In genomic region chr9:77595426-77596051, GRCh38 we compare ENCODE assay signal across 19 cellular contexts. TPM values are rescaled to one million over a fixed set of nuclear protein-coding genes. Genes with fewer than 3 reads are reported as not detected.
DNase-seq lines count a peak whose midpoint lies in the region; ATAC-seq, FAIRE-seq and TF ChIP-seq lines count a peak whose summit lies in the region.
"Had no signal": no experiment of that assay in that cellular context is flagged by ENCODE, and none has a peak within 500 bp of the region (broad histone marks: within the 10 kb centered on the region; RNA-seq: fewer than 3 reads in every experiment).

No MANE protein-coding gene starts in this region.

- DNase-seq in NCI-H1105 treated with DMSO at 0.1 percent for 48 hours (lab: John Stamatoyannopoulos, UW) (peak; percentile 25), NCI-H1105 (lab: John Stamatoyannopoulos, UW) (no peak), NCI-H2196 treated with DMSO at 0.1 percent for 48 hours (lab: John Stamatoyannopoulos, UW; ENCODE audit: unreplicated experiment) (peak; percentile 34), endothelial cell of umbilical vein (ENCODE audit: low read depth, low spot score) (peak; percentile 92), glomerular visceral epithelial cell (ENCODE audit: extremely low spot score) (no peak), RCC 7860 (ENCODE audit: low spot score) (no peak), HFFc6 (no peak)
- peak in 3 of 9 donors; percentile 2 to 24 (median 9) for DNase-seq in naive thymus-derived CD4-positive, alpha-beta T cell
- DNase-seq: 8988T; activated CD4-positive, CD25-positive, alpha-beta regulatory T cell treated with anti-CD3 and anti-CD28 coated beads, Interleukin-2, amount 50 U/mL, for 72 hours; activated T-cell treated with anti-CD3 and anti-CD28 coated beads, Interleukin-2, amount 50 U/mL, for 4 hours; anterior cingulate cortex; COR-L47; dorsolateral prefrontal cortex; foreskin keratinocyte; Karpas-422; NCI-H748 treated with DMSO at 0.1 percent for 48 hours; SIG-M5; stimulated activated CD4-positive, alpha-beta T cell treated with anti-CD3 and anti-CD28 coated beads, Interleukin-12 subunit alpha, Interleukin-12 subunit beta, amount 100 ng/mL, for 4 hours had no signal

- H3K9me3 Mint-ChIP-seq in naive thymus-derived CD4-positive, alpha-beta T cell = no peaks in the 10 kb centered on the region
- H3K9me3 Mint-ChIP-seq in HFFc6 = no peaks in the 10 kb centered on the region
- H3K9me3 Mint-ChIP-seq: activated T-cell treated with anti-CD3 and anti-CD28 coated beads, Interleukin-2, amount 50 U/mL, for 4 hours had no signal

- peak; percentile 25 for TF ChIP-seq POLR2A in endothelial cell of umbilical vein (IDR thresholded peaks at IDR 0.05; ENCODE audit: low read depth, low read length)

- H3K27ac ChIP-seq in endothelial cell of umbilical vein (ENCODE audit: insufficient read depth, low read depth, low read length) = peak overlapping the region; percentile 65
- H3K27ac ChIP-seq in naive thymus-derived CD4-positive, alpha-beta T cell (ENCODE audit: low read depth, low read length) = no peak overlapping the region
- H3K27ac ChIP-seq: dorsolateral prefrontal cortex, foreskin keratinocyte had no signal

- H3K36me3 Mint-ChIP-seq in naive thymus-derived CD4-positive, alpha-beta T cell = no peaks in the 10 kb centered on the region
- H3K36me3 Mint-ChIP-seq in HFFc6 (ENCODE audit: low read depth) = no peaks in the 10 kb centered on the region

- peak overlapping the region in 7 of 10 donors; percentile 5 to 72 (median 48) for H3K4me3 Mint-ChIP-seq in naive thymus-derived CD4-positive, alpha-beta T cell
- H3K4me3 Mint-ChIP-seq in HFFc6 = no peak overlapping the region
- H3K4me3 Mint-ChIP-seq: activated T-cell treated with anti-CD3 and anti-CD28 coated beads, Interleukin-2, amount 50 U/mL, for 4 hours had no signal

- intact Hi-C loops in endothelial cell of umbilical vein (cut with micrococcal nuclease) = loop anchor here (1.0 to 5.0 kb wide), 2 partner anchors 80 to 252 kb away; no protein-coding TSS in a partner anchor
- intact Hi-C loops in naive thymus-derived CD4-positive, alpha-beta T cell (cut with micrococcal nuclease) = no loop called here

- H3K36me3 ChIP-seq in endothelial cell of umbilical vein (ENCODE audit: control insufficient read depth in 2 of 2, extremely low read depth in 1 of 2, insufficient read depth in 2 of 2, low read length in 2 of 2) = no peaks in the 10 kb centered on the region
- H3K36me3 ChIP-seq in naive thymus-derived CD4-positive, alpha-beta T cell (ENCODE audit: control insufficient read depth in 2 of 3, insufficient read depth in 3 of 3, low read length in 3 of 3) = no peaks in the 10 kb centered on the region

- peak overlapping the region in 1 of 3 experiments; percentile 32 for H3K4me3 ChIP-seq in endothelial cell of umbilical vein (replicated peaks in 1 of 3; ENCODE audit: insufficient read depth in 1 of 3, low read depth in 1 of 3, low read length in 3 of 3)
- no peak overlapping the region for H3K4me3 ChIP-seq in naive thymus-derived CD4-positive, alpha-beta T cell (ENCODE audit: low read length)
- H3K4me3 ChIP-seq: dorsolateral prefrontal cortex had no signal

- peaks cover 5 to 24% (median 10%) of the 10 kb centered on the region in 7 donors for H3K4me1 Mint-ChIP-seq in naive thymus-derived CD4-positive, alpha-beta T cell
- H3K4me1 Mint-ChIP-seq in HFFc6 (ENCODE audit: low read depth) = no peaks in the 10 kb centered on the region

- dilution Hi-C loops in endothelial cell of umbilical vein (cut with MboI; ENCODE audit: extremely low pct_ligation_motif_present, low sequenced_read_pairs) = no loop called here

- POLR2A ChIA-PET in endothelial cell of umbilical vein (lab: Charles Lee) = interaction anchor here (0.5 kb wide), 1 partner anchor 113 kb away, joined by 3 read pairs; no protein-coding TSS in a partner anchor
- POLR2A ChIA-PET in naive thymus-derived CD4-positive, alpha-beta T cell (lab: Charles Lee) = interaction anchor here (0.5 kb wide), 1 partner anchor 143 kb away, joined by 3 read pairs; no protein-coding TSS in a partner anchor

- peak overlapping the region; percentile 61 for H3K4me2 ChIP-seq in endothelial cell of umbilical vein (ENCODE audit: insufficient read depth, low read length)

- CTCF ChIA-PET in endothelial cell of umbilical vein (lab: Charles Lee) = interaction anchor here (0.7 to 3.7 kb wide), 4 partner anchors 24 to 138 kb away, joined by 3 to 16 read pairs (median 5); no protein-coding TSS in a partner anchor
- CTCF ChIA-PET in naive thymus-derived CD4-positive, alpha-beta T cell (lab: Charles Lee) = no interaction called here

- peaks cover 45% of the 10 kb centered on the region for H3K4me1 ChIP-seq in endothelial cell of umbilical vein (ENCODE audit: control insufficient read depth, extremely low read depth, insufficient read depth, low read length)
- peaks cover 0 to 5% of the 10 kb centered on the region in 2 donors for H3K4me1 ChIP-seq in naive thymus-derived CD4-positive, alpha-beta T cell (ENCODE audit: control insufficient read depth in 2 of 2, insufficient read depth in 2 of 2, low read length in 2 of 2)
- H3K4me1 ChIP-seq: foreskin keratinocyte had no signal

- no peak for TF ChIP-seq CTCF in endothelial cell of umbilical vein (IDR thresholded peaks at IDR 0.05; ENCODE audit: extremely low read depth in 1 of 2, insufficient read depth in 1 of 2, low read depth in 1 of 2, low read length in 2 of 2)
- no peak for TF ChIP-seq CTCF in HFFc6 (IDR thresholded peaks at IDR 0.05)

- no peak overlapping the region for H3K9ac ChIP-seq in endothelial cell of umbilical vein (replicated peaks; ENCODE audit: extremely low read depth, insufficient read depth, low read length)

- H2AFZ ChIP-seq in endothelial cell of umbilical vein (ENCODE audit: low read depth, low read length) = peak overlapping the region; percentile 47

- FAIRE-seq in endothelial cell of umbilical vein (lab: Jason Lieb, UNC) (peak; percentile 95), RCC 7860 (lab: Jason Lieb, UNC) (no peak)

- H3K79me2 ChIP-seq in endothelial cell of umbilical vein (ENCODE audit: control insufficient read depth, insufficient read depth, low read length) = no peaks in the 10 kb centered on the region

- H3K9me3 ChIP-seq in endothelial cell of umbilical vein (replicated peaks; ENCODE audit: control insufficient read depth, insufficient read depth, low read length) = no peaks in the 10 kb centered on the region
- no peaks in the 10 kb centered on the region for H3K9me3 ChIP-seq in naive thymus-derived CD4-positive, alpha-beta T cell (ENCODE audit: control insufficient read depth in 2 of 3, low read length in 3 of 3)

- ATAC-seq in naive thymus-derived CD4-positive, alpha-beta T cell = peak; percentile 34
- ATAC-seq: activated T-cell treated with anti-CD3 and anti-CD28 coated beads, Interleukin-2, amount 50 U/mL, for 4 hours; foreskin keratinocyte had no signal

- H3K27me3 Mint-ChIP-seq in naive thymus-derived CD4-positive, alpha-beta T cell = peaks cover 0 to 9% (median 0%) of the 10 kb centered on the region in 5 donors
- peaks cover 12% of the 10 kb centered on the region for H3K27me3 Mint-ChIP-seq in HFFc6 (ENCODE audit: insufficient read depth)

- no peaks in the 10 kb centered on the region for H3K27me3 ChIP-seq in endothelial cell of umbilical vein (ENCODE audit: control insufficient read depth in 2 of 2, insufficient read depth in 2 of 2, low read length in 2 of 2)
- no peaks in the 10 kb centered on the region for H3K27me3 ChIP-seq in naive thymus-derived CD4-positive, alpha-beta T cell (ENCODE audit: control insufficient read depth in 2 of 2, insufficient read depth in 2 of 2, low read length in 2 of 2)
- H3K27me3 ChIP-seq: dorsolateral prefrontal cortex, foreskin keratinocyte had no signal

- H4K20me1 ChIP-seq in endothelial cell of umbilical vein (replicated peaks; ENCODE audit: control insufficient read depth, extremely low read depth, insufficient read depth, low read length) = no peaks in the 10 kb centered on the region

- H3K9me1 ChIP-seq in endothelial cell of umbilical vein (replicated peaks; ENCODE audit: control insufficient read depth, extremely low read depth, insufficient read depth, low read length) = no peaks in the 10 kb centered on the region

- H3K27ac Mint-ChIP-seq in naive thymus-derived CD4-positive, alpha-beta T cell = peak overlapping the region in 1 of 9 donors; percentile 10
- H3K27ac Mint-ChIP-seq in HFFc6 = no peak overlapping the region

- BruUV-seq in endothelial cell of umbilical vein (replicated peaks; lab: Mats Ljungman, UMichigan) = no TSS peak

TF ChIP-seq in endothelial cell of umbilical vein, 7 proteins besides CTCF, POLR2A, EP300 and RAD21:
- TF ChIP-seq FOS (IDR thresholded peaks at IDR 0.05; ENCODE audit: borderline replicate concordance, insufficient read depth, low read length) (peak; percentile 16), GATA2 (IDR thresholded peaks at IDR 0.05; ENCODE audit: insufficient read depth, insufficient read length, low read depth, low read length) (peak; percentile 83), EZH2 (IDR thresholded peaks at IDR 0.05; ENCODE audit: borderline replicate concordance, low read depth, low read length, severe bottlenecking) (no peak), POLR2AphosphoS5 (IDR thresholded peaks at IDR 0.05; ENCODE audit: insufficient read depth, low read depth, low read length) (no peak), MYC (IDR thresholded peaks at IDR 0.05; ENCODE audit: low read depth, low read length) (no peak)
- TF ChIP-seq, protein P1, sequence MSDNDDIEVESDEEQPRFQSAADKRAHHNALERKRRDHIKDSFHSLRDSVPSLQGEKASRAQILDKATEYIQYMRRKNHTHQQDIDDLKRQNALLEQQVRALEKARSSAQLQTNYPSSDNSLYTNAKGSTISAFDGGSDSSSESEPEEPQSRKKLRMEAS (IDR thresholded peaks at IDR 0.05; ENCODE audit: insufficient read depth, insufficient read length) = no peak

RNA-seq across cellular contexts. Expression of gene GNA14, which starts 52.6 kb away (rescaled TPM):
- total RNA-seq in endothelial cell of umbilical vein = 3.0 and 3.3 TPM in 2 replicates
- polyA plus RNA-seq in endothelial cell of umbilical vein = 2.1 TPM in 2 replicates
- polyA plus RNA-seq in endothelial cell of umbilical vein (2011; cell fraction: cytosol; rRNA removed) = 1.5 and 2.0 TPM in 2 replicates
- polyA plus RNA-seq in endothelial cell of umbilical vein (2011; cell fraction: nucleus; rRNA removed) = 2.7 and 3.1 TPM in 2 replicates
- polyA plus RNA-seq in endothelial cell of umbilical vein (2012) = 2.3 and 2.7 TPM in 2 replicates
- 2.6 and 7.0 TPM in 2 replicates for polyA minus RNA-seq in endothelial cell of umbilical vein
- polyA minus RNA-seq in endothelial cell of umbilical vein (2011; cell fraction: cytosol; rRNA and poly(A)+ RNA removed) = not detected
- polyA minus RNA-seq in endothelial cell of umbilical vein (2011; cell fraction: nucleus; rRNA and poly(A)+ RNA removed) = 4.0 and 4.6 TPM in 2 replicates
- total RNA-seq in naive thymus-derived CD4-positive, alpha-beta T cell = under 1 TPM in 1 of 5 experiments, not detected in 4; 0.34 TPM
- not detected for polyA plus RNA-seq in naive thymus-derived CD4-positive, alpha-beta T cell
- total RNA-seq in HFFc6 (2021; fragmentation: NEBNext Ultra II Directional; extraction: Animal tissue kit (Norgen Biotek cat#: 25700)) = not detected
- total RNA-seq: foreskin keratinocyte had no signal
- polyA plus RNA-seq: foreskin keratinocyte had no signal

Comparison
In these comparisons a context has a peak if more than half of its experiments do, and no peak if none do; other contexts are left out.
1. DNase-seq: peak in NCI-H1105 treated with DMSO at 0.1 percent for 48 hours (single experiment), NCI-H2196 treated with DMSO at 0.1 percent for 48 hours (single experiment) and endothelial cell of umbilical vein (single experiment); none in NCI-H1105 (single experiment), glomerular visceral epithelial cell (single experiment), RCC 7860 (single experiment) and HFFc6 (single experiment).